ENCODE assay signal across 9 cellular contexts in the genomic region with DNA sequence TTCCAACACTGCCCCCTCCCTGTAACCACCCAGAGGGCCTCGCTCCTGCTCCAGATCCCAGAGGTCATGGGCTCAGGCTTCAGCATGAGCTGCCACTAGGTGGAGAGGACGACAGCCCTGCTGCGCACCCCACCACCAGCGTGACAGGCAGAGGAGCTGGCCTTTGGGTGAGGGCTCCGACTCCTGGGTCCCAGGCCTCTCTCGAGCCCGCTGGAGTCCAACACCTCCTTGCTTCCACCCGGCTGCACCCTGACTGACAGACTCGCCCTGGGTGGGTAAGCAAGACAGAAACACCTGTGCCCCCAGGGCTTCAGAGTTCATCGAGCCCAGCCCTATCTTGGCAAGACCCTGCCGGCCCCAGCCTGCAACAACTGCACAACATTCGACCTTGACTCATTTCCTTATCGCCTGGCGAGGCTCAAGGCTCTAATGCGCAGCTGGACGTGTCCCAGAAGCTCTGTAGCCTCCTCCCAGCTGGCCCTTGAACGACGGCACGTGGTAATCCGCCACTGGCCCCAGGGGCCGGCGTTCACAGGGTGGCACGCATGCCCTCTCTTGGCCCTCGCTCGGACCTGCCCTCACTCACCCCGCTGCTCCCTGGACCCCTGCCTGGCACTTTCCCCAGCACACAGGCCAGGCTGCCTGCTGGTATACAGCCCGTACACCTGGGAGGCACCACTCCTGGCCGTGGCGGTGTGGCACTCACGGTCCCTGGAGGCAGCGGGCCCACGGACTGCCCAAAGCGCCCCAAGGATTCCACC.
DNase-seq lines count a peak whose midpoint lies in the region; ATAC-seq lines count a peak whose summit lies in the region.
"Had no signal": no experiment of that assay in that cellular context is flagged by ENCODE, and none has a peak within 500 bp of the region (broad histone marks: within the 10 kb centered on the region; RNA-seq: fewer than 3 reads in every experiment).

No MANE protein-coding gene starts in this region.

- H3K27me3 ChIP-seq in BLaER1 (no peaks in the 10 kb centered on the region), duodenal mucosa (ENCODE audit: control insufficient read depth in 1 of 2, insufficient read depth in 2 of 2, low read length in 2 of 2) (no peaks in the 10 kb centered on the region), mucosa of stomach (ENCODE audit: control insufficient read depth, insufficient read depth, low read length) (no peaks in the 10 kb centered on the region)
- H3K27me3 ChIP-seq: SJCRH30 had no signal

- no peaks in the 10 kb centered on the region for H3K9me3 ChIP-seq in BLaER1
- no peaks in the 10 kb centered on the region for H3K9me3 ChIP-seq in duodenal mucosa (ENCODE audit: control insufficient read depth in 1 of 2, low read length in 2 of 2)
- no peaks in the 10 kb centered on the region for H3K9me3 ChIP-seq in mucosa of stomach (ENCODE audit: control insufficient read depth, low read length)
- H3K9me3 ChIP-seq: SJCRH30 had no signal

- DNase-seq in MV-4-11 (lab: John Stamatoyannopoulos, UW) (peak; percentile 13), NCI-H1694 (lab: John Stamatoyannopoulos, UW) (no peak), superior temporal gyrus (ENCODE audit: extremely low spot score) (no peak), CD1c-positive myeloid dendritic cell (ENCODE audit: extremely low spot score) (no peak)
- DNase-seq: SJCRH30 had no signal

- peak overlapping the region; percentile 80 for H3K27ac ChIP-seq in BLaER1
- peak overlapping the region; percentile 45 for H3K27ac ChIP-seq in duodenal mucosa (ENCODE audit: low read depth, low read length)
- H3K27ac ChIP-seq: SJCRH30 had no signal

- no peak for ATAC-seq in GM18519 (IDR thresholded peaks at IDR 0.05; ENCODE audit: low FRiP score, unreplicated experiment)

- H4K20me1 ChIP-seq in BLaER1: peaks cover 46% of the 10 kb centered on the region

- H3K4me3 ChIP-seq in BLaER1: peak overlapping the region; percentile 45
- no peak overlapping the region for H3K4me3 ChIP-seq in duodenal mucosa (ENCODE audit: low read depth in 1 of 2, low read length in 2 of 2)
- H3K4me3 ChIP-seq in mucosa of stomach (ENCODE audit: low read length): no peak overlapping the region
- H3K4me3 ChIP-seq: SJCRH30 had no signal

- H3K36me3 ChIP-seq in BLaER1: peaks cover 50% of the 10 kb centered on the region
- peaks cover 20 to 63% of the 10 kb centered on the region in 2 donors for H3K36me3 ChIP-seq in duodenal mucosa (ENCODE audit: control insufficient read depth in 1 of 2, insufficient read depth in 2 of 2, low read length in 2 of 2)
- H3K36me3 ChIP-seq in mucosa of stomach (ENCODE audit: control insufficient read depth, insufficient read depth, low read length): peaks cover 15% of the 10 kb centered on the region

- peak overlapping the region; percentile 69 for H3K9ac ChIP-seq in BLaER1
- no peak overlapping the region for H3K9ac ChIP-seq in duodenal mucosa (ENCODE audit: low read depth in 1 of 2, low read length in 2 of 2)
- H3K9ac ChIP-seq in mucosa of stomach (ENCODE audit: low read length): peak overlapping the region; percentile 40

- peak overlapping the region; percentile 94 for H3K4me2 ChIP-seq in BLaER1

- peaks cover 94% of the 10 kb centered on the region for H3K4me1 ChIP-seq in BLaER1
- peaks cover 55 to 58% of the 10 kb centered on the region in 2 donors for H3K4me1 ChIP-seq in duodenal mucosa (ENCODE audit: control insufficient read depth in 1 of 2, insufficient read depth in 2 of 2, low read length in 2 of 2)
- H3K4me1 ChIP-seq in mucosa of stomach (ENCODE audit: control insufficient read depth, insufficient read depth, low read length): peaks cover 59% of the 10 kb centered on the region

Comparison
In these comparisons a context has a peak if more than half of its experiments do, and no peak if none do; other contexts are left out.
1. H3K9ac ChIP-seq: peak in BLaER1 (single experiment) and mucosa of stomach (single experiment); none in duodenal mucosa (0 of 2).